15 cellular contexts compared by ENCODE assay signal in genomic region chr15:43796566-43796965, GRCh38. TPM values are rescaled to one million over a fixed set of nuclear protein-coding genes. Genes with fewer than 3 reads are reported as not detected.
DNase-seq lines count a peak whose midpoint lies in the region; ATAC-seq, FAIRE-seq and TF ChIP-seq lines count a peak whose summit lies in the region.
"Had no signal": no experiment of that assay in that cellular context is flagged by ENCODE, and none has a peak within 500 bp of the region (broad histone marks: within the 10 kb centered on the region; RNA-seq: fewer than 3 reads in every experiment).

No MANE protein-coding gene starts in this region.

- WGBS in HUES64 = 95% methylated on average over 2 of the region's 3 CpGs

- CTCF ChIA-PET in CD8-positive, alpha-beta memory T cell (lab: Charles Lee) = interaction anchor here (1.4 to 2.4 kb wide), 3 partner anchors 11 to 28 kb away, joined by 3 to 6 read pairs (median 5); partner anchors contain the start of genes ELL3 and MFAP1

- H3K9me3 ChIP-seq in CD8-positive, alpha-beta memory T cell (ENCODE audit: low read length) = no peaks in the 10 kb centered on the region
- no peaks in the 10 kb centered on the region for H3K9me3 ChIP-seq in HUES64 (ENCODE audit: insufficient read depth, low read depth, low read length)
- no peaks in the 10 kb centered on the region for H3K9me3 ChIP-seq in astrocyte (ENCODE audit: insufficient read depth, low read depth, low read length)
- H3K9me3 ChIP-seq: transverse colon had no signal

- no peak overlapping the region for H2AFZ ChIP-seq in astrocyte (ENCODE audit: low read depth, low read length)

- H3K4me3 ChIP-seq in CD8-positive, alpha-beta memory T cell (ENCODE audit: low read length) = no peak overlapping the region
- H3K4me3 ChIP-seq in HUES64 (ENCODE audit: low read length) = no peak overlapping the region
- no peak overlapping the region for H3K4me3 ChIP-seq in astrocyte (ENCODE audit: insufficient read depth, low read depth, low read length)
- H3K4me3 ChIP-seq: transverse colon had no signal

- FAIRE-seq in astrocyte (lab: Jason Lieb, UNC) = no peak

- H3K27ac ChIP-seq in CD8-positive, alpha-beta memory T cell (ENCODE audit: low read depth, low read length) = no peak overlapping the region
- H3K27ac ChIP-seq in HUES64 (ENCODE audit: low read depth, low read length) (peak overlapping the region; percentile 66; the same call in 1 of the 2 replicates), astrocyte (ENCODE audit: low read depth, low read length) (no peak overlapping the region)

- POLR2A ChIA-PET in CD8-positive, alpha-beta memory T cell (lab: Charles Lee) = interaction anchor here (0.6 kb wide), 1 partner anchor 14 kb away, joined by 4 read pairs; no protein-coding TSS in a partner anchor

- H3K4me2 ChIP-seq in astrocyte (ENCODE audit: low read length) = no peak overlapping the region

- DNase-seq in CD8-positive, alpha-beta memory T cell = no peak
- DNase-seq in astrocyte (ENCODE audit: low read depth) (no peak), glomerular visceral epithelial cell (ENCODE audit: extremely low spot score) (no peak), NCI-H510A treated with DMSO at 0.1 percent for 48 hours (lab: John Stamatoyannopoulos, UW) (no peak)
- DNase-seq: activated CD4-positive, alpha-beta T cell treated with anti-CD3 and anti-CD28 coated beads, Interleukin-2, amount 50 U/mL, for 4 hours; activated gamma-delta T cell treated with Interleukin-2 at 50 U/mL for 16 hours; central memory CD4-positive, alpha-beta T cell; NCI-H187 treated with DMSO at 0.1 percent for 48 hours; NCI-H526 treated with DMSO at 0.1 percent for 48 hours; stimulated activated CD4-positive, alpha-beta T cell treated with anti-CD3 and anti-CD28 coated beads, Interleukin-1b, Interleukin-23, amount 100 ng/mL, for 48 hours; stimulated activated CD8-positive, alpha-beta memory T cell treated with anti-CD3 and anti-CD28 coated beads, Interleukin-4, amount 100 ng/mL, for 48 hours; transverse colon had no signal

- H3K4me1 ChIP-seq in CD8-positive, alpha-beta memory T cell (ENCODE audit: insufficient read depth, low read length) = peaks cover 47% of the 10 kb centered on the region
- H3K4me1 ChIP-seq in HUES64 (ENCODE audit: insufficient read depth, low read length) = peaks cover 41% of the 10 kb centered on the region
- H3K4me1 ChIP-seq in astrocyte (ENCODE audit: insufficient read depth, low read length) = peaks cover 35% of the 10 kb centered on the region

- peaks cover 4 to 86% (median 16%) of the 10 kb centered on the region in 3 donors for H3K36me3 Mint-ChIP-seq in CD8-positive, alpha-beta memory T cell
- H3K36me3 Mint-ChIP-seq in astrocyte (ENCODE audit: low read depth, unreplicated experiment) = peaks cover 32% of the 10 kb centered on the region
- peaks cover 71% of the 10 kb centered on the region for H3K36me3 Mint-ChIP-seq in nephron (ENCODE audit: low read depth)

- TF ChIP-seq CTCF in astrocyte (IDR thresholded peaks at IDR 0.05; ENCODE audit: insufficient read depth, low read depth, low read length) (no peak), nephron (IDR thresholded peaks at IDR 0.05; ENCODE audit: unreplicated experiment in 3 of 3) (no peak)

- peak overlapping the region in 1 of 7 donors; percentile 29 for H3K4me3 Mint-ChIP-seq in CD8-positive, alpha-beta memory T cell
- H3K4me3 Mint-ChIP-seq in astrocyte (ENCODE audit: unreplicated experiment) (no peak overlapping the region), nephron (peak overlapping the region in 2 of 3 experiments; percentile 96 to 99)

- H3K27me3 ChIP-seq in CD8-positive, alpha-beta memory T cell (ENCODE audit: insufficient read depth, low read length, poor library complexity, severe bottlenecking) = no peaks in the 10 kb centered on the region
- H3K27me3 ChIP-seq in HUES64 (ENCODE audit: insufficient read depth, low read length) (no peaks in the 10 kb centered on the region), astrocyte (ENCODE audit: insufficient read depth, low read length) (no peaks in the 10 kb centered on the region)
- H3K27me3 ChIP-seq: transverse colon had no signal

- H3K27me3 Mint-ChIP-seq in CD8-positive, alpha-beta memory T cell = no peaks in the 10 kb centered on the region
- H3K27me3 Mint-ChIP-seq in astrocyte (ENCODE audit: low read depth, unreplicated experiment) (no peaks in the 10 kb centered on the region), nephron (ENCODE audit: low read depth) (no peaks in the 10 kb centered on the region)

- no peak for ATAC-seq in GM19397 (IDR thresholded peaks at IDR 0.05; ENCODE audit: unreplicated experiment)

- peaks cover 50% of the 10 kb centered on the region for H4K20me1 ChIP-seq in astrocyte (ENCODE audit: insufficient read depth, low read length)

- H3K9ac ChIP-seq in HUES64 (ENCODE audit: low read depth, low read length) (no peak overlapping the region), astrocyte (ENCODE audit: low read length) (no peak overlapping the region)

- H3K9me3 Mint-ChIP-seq in CD8-positive, alpha-beta memory T cell = no peaks in the 10 kb centered on the region
- H3K9me3 Mint-ChIP-seq in astrocyte (ENCODE audit: unreplicated experiment) (peaks cover 2% of the 10 kb centered on the region), nephron (no peaks in the 10 kb centered on the region)

- peaks cover 49% of the 10 kb centered on the region for H3K79me2 ChIP-seq in astrocyte (ENCODE audit: insufficient read depth, low read length)

- peaks cover 43% of the 10 kb centered on the region for H3K36me3 ChIP-seq in CD8-positive, alpha-beta memory T cell (ENCODE audit: insufficient read depth, low read length)
- H3K36me3 ChIP-seq in HUES64 (ENCODE audit: insufficient read depth, low read length) = peaks cover 63% of the 10 kb centered on the region
- H3K36me3 ChIP-seq in astrocyte (ENCODE audit: insufficient read depth, low read length) = peaks cover 26% of the 10 kb centered on the region

- peak overlapping the region in 6 of 8 donors; percentile 16 to 85 (median 60) for H3K27ac Mint-ChIP-seq in CD8-positive, alpha-beta memory T cell
- H3K27ac Mint-ChIP-seq in astrocyte (ENCODE audit: unreplicated experiment) (peak overlapping the region; percentile 63), nephron (peak overlapping the region; percentile 24 to 45 (median 27))

- H3K4me1 Mint-ChIP-seq in CD8-positive, alpha-beta memory T cell = peaks cover 64 to 90% (median 77%) of the 10 kb centered on the region in 3 donors
- H3K4me1 Mint-ChIP-seq in astrocyte (ENCODE audit: low read depth, unreplicated experiment) (peaks cover 61% of the 10 kb centered on the region), nephron (peaks cover 62% of the 10 kb centered on the region)

RNA-seq across cellular contexts. Expression of gene SERINC4, which starts 3.5 kb away (rescaled TPM):
- under 1 TPM; 0.20 to 0.26 TPM for total RNA-seq in CD8-positive, alpha-beta memory T cell
- polyA plus RNA-seq in CD8-positive, alpha-beta memory T cell = 2.2 TPM
- not detected for polyA plus RNA-seq in HUES64 (2013, experiment 1 of 2)
- not detected for polyA plus RNA-seq in HUES64 (2013, experiment 2 of 2)
- 0.30 TPM in 1 of 2 replicates, not detected in the other for total RNA-seq in astrocyte
- total RNA-seq: transverse colon had no signal

RNA-seq across cellular contexts. Expression of gene HYPK, which starts 3.8 kb away (rescaled TPM):
- 10 to 100 TPM; 28.5 to 32.7 TPM for total RNA-seq in CD8-positive, alpha-beta memory T cell
- polyA plus RNA-seq in CD8-positive, alpha-beta memory T cell = 11.9 TPM
- polyA plus RNA-seq in HUES64 (2013, experiment 1 of 2) = 11.9 TPM
- polyA plus RNA-seq in HUES64 (2013, experiment 2 of 2) = 8.7 TPM
- 13.7 and 15.7 TPM in 2 replicates for total RNA-seq in astrocyte

RNA-seq across cellular contexts. Expression of gene SERF2, which starts 4.4 kb away (rescaled TPM):
- total RNA-seq in CD8-positive, alpha-beta memory T cell = 100 to 1,000 TPM; 624 to 632 TPM
- 1,932 TPM for polyA plus RNA-seq in CD8-positive, alpha-beta memory T cell
- 576 TPM for polyA plus RNA-seq in HUES64 (2013, experiment 1 of 2)
- polyA plus RNA-seq in HUES64 (2013, experiment 2 of 2) = 606 TPM
- total RNA-seq in astrocyte = 933 and 945 TPM in 2 replicates

RNA-seq across cellular contexts. Expression of gene ELL3, which starts 19.8 kb away (rescaled TPM):
- 1 to 10 TPM in 1 of 2 experiments, under 1 TPM in 1; 0.49 to 1.8 TPM for total RNA-seq in CD8-positive, alpha-beta memory T cell
- 0.24 TPM for polyA plus RNA-seq in CD8-positive, alpha-beta memory T cell
- polyA plus RNA-seq in HUES64 (2013, experiment 1 of 2) = 2.4 TPM
- polyA plus RNA-seq in HUES64 (2013, experiment 2 of 2) = 2.9 TPM
- total RNA-seq in astrocyte = 3.2 and 3.8 TPM in 2 replicates

RNA-seq across cellular contexts. Expression of gene MFAP1, which starts 27.9 kb away (rescaled TPM):
- total RNA-seq in CD8-positive, alpha-beta memory T cell = 10 to 100 TPM; 49.8 to 50.1 TPM
- polyA plus RNA-seq in CD8-positive, alpha-beta memory T cell = 16.8 TPM
- 32.9 TPM for polyA plus RNA-seq in HUES64 (2013, experiment 1 of 2)
- 37.7 TPM for polyA plus RNA-seq in HUES64 (2013, experiment 2 of 2)
- total RNA-seq in astrocyte = 33.1 and 35.2 TPM in 2 replicates
